ENCODE assay signal across 8 cellular contexts in genomic region chr1:120176092-120176855, GRCh38. TPM values are rescaled to one million over a fixed set of nuclear protein-coding genes. Genes with fewer than 3 reads are reported as not detected.
DNase-seq lines count a peak whose midpoint lies in the region; ATAC-seq, FAIRE-seq and TF ChIP-seq lines count a peak whose summit lies in the region.

SEC22B (minus strand) TSS chr1:120176520; CDS start chr1:120176381, 139 bp downstream.

- H3K9ac ChIP-seq in HepG2 (ENCODE audit: insufficient read depth, low read depth, low read length), result peak within 1 kb of the TSS; percentile 96

- H3K27ac ChIP-seq in HepG2 (ENCODE audit: extremely low read length, insufficient read depth, low read length), result peak within 1 kb of the TSS; percentile 91

- POLR2A ChIA-PET in HepG2 (lab: Yijun Ruan, JAX), result no interaction called here

- peak within 1 kb of the TSS; percentile 96 for H2AFZ ChIP-seq in HepG2 (ENCODE audit: low read length)

- peaks cover 0 to 2% (median 0%) of the 10 kb centered on the region in 7 donors for H3K9me3 Mint-ChIP-seq in CD14-positive monocyte

- H3K79me2 ChIP-seq in HepG2 (ENCODE audit: insufficient read depth, low read length), result peaks cover 9% of the 10 kb centered on the region

- H3K4me3 ChIP-seq in HepG2 (replicated peaks in 1 of 3; ENCODE audit: insufficient read depth in 1 of 3, low read depth in 2 of 3, low read length in 3 of 3), result peak within 1 kb of the TSS; percentile 84 to 93 (median 93)

- TF ChIP-seq CTCF in CD14-positive monocyte (IDR thresholded peaks at IDR 0.05) (no peak), HepG2 (CRISPR knock-in tag; IDR thresholded peaks at IDR 0.05) (no peak)

- H3K4me1 ChIP-seq in HepG2 (ENCODE audit: insufficient read depth, low read length), result peaks cover 14% of the 10 kb centered on the region

- H3K27me3 Mint-ChIP-seq in CD14-positive monocyte (ENCODE audit: low read depth in 3 of 3), result peaks cover 0 to 1% (median 0%) of the 10 kb centered on the region in 3 donors

- WGBS in HepG2 (ENCODE audit: low lambda C conversion rate), result 6% methylated on average over 19 of the region's 39 CpGs

- H4K20me1 ChIP-seq in HepG2 (ENCODE audit: insufficient read depth, low read length), result no peaks in the 10 kb centered on the region

- no peaks in the 10 kb centered on the region; a peak in 1 of 5 replicates for H3K27me3 ChIP-seq in HepG2 (ENCODE audit: control insufficient read depth in 1 of 2, insufficient read depth in 2 of 2, low read length in 2 of 2)

- H3K4me3 Mint-ChIP-seq in CD14-positive monocyte, result peak within 1 kb of the TSS; percentile 97 to 98

- H3K4me1 Mint-ChIP-seq in CD14-positive monocyte, result peaks cover 7% of the 10 kb centered on the region

- CTCF ChIA-PET in HepG2 (lab: Yijun Ruan, JAX; ENCODE audit: low intra/inter-chr PET ratio, low total read pairs), result no interaction called here

- DNase-seq in CD14-positive monocyte (ENCODE audit: low spot score) (peak; percentile 93), NCI-H748 treated with DMSO at 0.1 percent for 48 hours (lab: John Stamatoyannopoulos, UW) (peak; percentile 87), dermis blood vessel endothelial cell (peak; percentile 97), HepG2 (ENCODE audit: low spot score) (peak; percentile 89)
- peak; percentile 66 to 89 for DNase-seq in activated CD4-positive, alpha-beta T cell treated with anti-CD3 and anti-CD28 coated beads, Interleukin-2, amount 50 U/mL, for 24 hours (ENCODE audit: low read depth in 1 of 2, low spot score in 1 of 2)
- peak; percentile 83 to 87 for DNase-seq in stimulated activated CD4-positive, alpha-beta T cell treated with anti-CD3 and anti-CD28 coated beads, Interleukin-2, amount 100 ng/mL, for 48 hours

- peak; percentile 91 to 97 for TF ChIP-seq POLR2A in HepG2 (IDR thresholded peaks at IDR 0.05; ENCODE audit: insufficient read depth in 1 of 2, low read depth in 2 of 2, low read length in 2 of 2)

- H3K27ac Mint-ChIP-seq in CD14-positive monocyte, result peak within 1 kb of the TSS; percentile 98 to 100 (median 99)

- no peak for FAIRE-seq in HepG2 (lab: Jason Lieb, UNC)

- in situ Hi-C loops in HepG2 (cut with HindIII; ENCODE audit: extremely low pct_ligation_motif_present, low pct_unique_long_range_greater_than_20kb), result no loop called here

- intact Hi-C loops in CD14-positive monocyte (cut with micrococcal nuclease) (no loop called here), HepG2 (cut with micrococcal nuclease; ENCODE audit: unreplicated experiment) (no loop called here)

- TF ChIP-seq RAD21 in HepG2 (CRISPR knock-in tag; IDR thresholded peaks at IDR 0.05), result 0 out of 2 replicates have a peak, but pooled peaks have one; percentile 15

- no peaks in the 10 kb centered on the region for H3K36me3 Mint-ChIP-seq in CD14-positive monocyte

- no peaks in the 10 kb centered on the region for H3K9me3 ChIP-seq in HepG2 (ENCODE audit: low read length)

- TF ChIP-seq EP300 in HepG2 (IDR thresholded peaks at IDR 0.05; ENCODE audit: low read depth in 2 of 2, low read length in 2 of 2) (peak; percentile 31 to 39; a peak in 1 of 4 replicates), HepG2 (CRISPR knock-in tag; IDR thresholded peaks at IDR 0.05; ENCODE audit: borderline replicate concordance) (0 out of 2 replicates have a peak, but pooled peaks have one; percentile 31)

- ATAC-seq in GM19397 (IDR thresholded peaks at IDR 0.05; ENCODE audit: unreplicated experiment) (peak; percentile 100), HG03565 (IDR thresholded peaks at IDR 0.05; ENCODE audit: unreplicated experiment) (peak; percentile 96), HepG2 (peak; percentile 97)

- BruUV-seq in HepG2 (replicated peaks; lab: Mats Ljungman, UMichigan), result TSS peak; percentile 81

- H3K36me3 ChIP-seq in HepG2 (replicated peaks in 1 of 2; ENCODE audit: control insufficient read depth in 1 of 2, insufficient read depth in 2 of 2, low read length in 2 of 2), result no peaks in the 10 kb centered on the region

- peak within 1 kb of the TSS; percentile 81 for H3K4me2 ChIP-seq in HepG2 (ENCODE audit: low read depth, low read length)

TF ChIP-seq in HepG2, 621 proteins besides CTCF, POLR2A, EP300 and RAD21 (continues in another document):
- TF ChIP-seq PRPF4 (IDR thresholded peaks at IDR 0.05; ENCODE audit: low read depth, low read length, poor library complexity, severe bottlenecking), result peak; percentile 39
- TF ChIP-seq ISX (CRISPR knock-in tag; conservative IDR thresholded peaks at IDR 0.05), result no peak
- no peak for TF ChIP-seq ZNF256 (CRISPR knock-in tag; conservative IDR thresholded peaks at IDR 0.05)
- TF ChIP-seq ZNF564 (CRISPR knock-in tag; IDR thresholded peaks at IDR 0.05), result no peak
- no peak for TF ChIP-seq HMGA1 (CRISPR knock-in tag; conservative IDR thresholded peaks at IDR 0.05)
- TF ChIP-seq ZNF281 (CRISPR knock-in tag; IDR thresholded peaks at IDR 0.05; ENCODE audit: borderline replicate concordance), result no peak
- 0 out of 2 replicates have a peak, but pooled peaks have one; percentile 51 for TF ChIP-seq JUND (CRISPR knock-in tag; IDR thresholded peaks at IDR 0.05)
- TF ChIP-seq FUBP1 (CRISPR knock-in tag; IDR thresholded peaks at IDR 0.05; ENCODE audit: borderline replicate concordance), result no peak
- TF ChIP-seq ZNF343 (CRISPR knock-in tag; IDR thresholded peaks at IDR 0.05), result 0 out of 2 replicates have a peak, but pooled peaks have one; percentile 25
- peak; percentile 79 for TF ChIP-seq SALL2 (CRISPR knock-in tag; IDR thresholded peaks at IDR 0.05)
- no peak for TF ChIP-seq NR1H2 (CRISPR knock-in tag; IDR thresholded peaks at IDR 0.05; ENCODE audit: borderline replicate concordance, low read depth)
- TF ChIP-seq KDM3A (CRISPR knock-in tag; IDR thresholded peaks at IDR 0.05; ENCODE audit: low read depth), result peak; percentile 85
- TF ChIP-seq RFX1 (IDR thresholded peaks at IDR 0.05), result no peak

RNA-seq across cellular contexts. Expression of gene SEC22B, which starts in this region (rescaled TPM):
- 10 to 100 TPM; 18.9 to 23.5 TPM for polyA plus RNA-seq in CD14-positive monocyte
- total RNA-seq in dermis blood vessel endothelial cell, result 22.1 and 22.4 TPM in 2 replicates
- 29.1 and 38.5 TPM in 2 replicates for total RNA-seq in HepG2 (2016; rRNA removed; fragmentation: Illumina TruSeq; extraction: Trizol)
- 1.9 and 2.4 TPM in 2 replicates for total RNA-seq in HepG2 (2016; cell fraction: cytosol; rRNA removed; fragmentation: Illumina TruSeq; extraction: Trizol; ENCODE audit: low read depth)
- total RNA-seq in HepG2 (2016; cell fraction: insoluble cytoplasmic fraction; rRNA removed; fragmentation: Illumina TruSeq; extraction: Trizol), result 29.5 and 40.0 TPM in 2 replicates
- 8.9 and 9.8 TPM in 2 replicates for total RNA-seq in HepG2 (2016; cell fraction: membrane; rRNA removed; fragmentation: Illumina TruSeq; extraction: Trizol)
- total RNA-seq in HepG2 (2016; cell fraction: nucleus; rRNA removed; fragmentation: Illumina TruSeq; extraction: Trizol), result 32.7 and 35.9 TPM in 2 replicates
- polyA plus RNA-seq in HepG2 (2011; rRNA removed), result 12.2 and 14.2 TPM in 2 replicates
- 6.0 and 7.5 TPM in 2 replicates for polyA plus RNA-seq in HepG2 (2011; cell fraction: cytosol; rRNA removed)
- polyA plus RNA-seq in HepG2 (2011; cell fraction: nucleus; rRNA removed), result 11.6 and 13.9 TPM in 2 replicates
- 13.4 and 18.5 TPM in 2 replicates for polyA plus RNA-seq in HepG2 (2012)
- 2.1 and 2.2 TPM in 2 replicates for polyA plus RNA-seq in HepG2 (2016; cell fraction: cytosol; fragmentation: Illumina TruSeq; extraction: Trizol; ENCODE audit: low read depth)
- 37.2 and 40.7 TPM in 2 replicates for polyA plus RNA-seq in HepG2 (2016; cell fraction: insoluble cytoplasmic fraction; fragmentation: Illumina TruSeq; extraction: Trizol; ENCODE audit: low read depth)
- 6.3 and 6.7 TPM in 2 replicates for polyA plus RNA-seq in HepG2 (2016; cell fraction: membrane; fragmentation: Illumina TruSeq; extraction: Trizol; ENCODE audit: low read depth)
- 32.0 and 32.9 TPM in 2 replicates for polyA plus RNA-seq in HepG2 (2016; cell fraction: nucleus; fragmentation: Illumina TruSeq; extraction: Trizol; ENCODE audit: insufficient read depth, low read depth)
- polyA minus RNA-seq in HepG2 (2011; rRNA and poly(A)+ RNA removed; ENCODE audit: low replicate concordance), result 12.4 and 20.9 TPM in 2 replicates
- polyA minus RNA-seq in HepG2 (2011; cell fraction: cytosol; rRNA and poly(A)+ RNA removed), result 9.2 and 11.2 TPM in 2 replicates
- 66.5 and 85.1 TPM in 2 replicates for polyA minus RNA-seq in HepG2 (2011; cell fraction: nucleus; rRNA and poly(A)+ RNA removed)

Comparison
In these comparisons a context has a peak if more than half of its experiments do, and no peak if none do; other contexts are left out.
1. Peak in every context shown above with its lines: DNase-seq, ATAC-seq, H3K4me3 ChIP-seq and H3K27ac ChIP-seq.